In the genomic region with DNA sequence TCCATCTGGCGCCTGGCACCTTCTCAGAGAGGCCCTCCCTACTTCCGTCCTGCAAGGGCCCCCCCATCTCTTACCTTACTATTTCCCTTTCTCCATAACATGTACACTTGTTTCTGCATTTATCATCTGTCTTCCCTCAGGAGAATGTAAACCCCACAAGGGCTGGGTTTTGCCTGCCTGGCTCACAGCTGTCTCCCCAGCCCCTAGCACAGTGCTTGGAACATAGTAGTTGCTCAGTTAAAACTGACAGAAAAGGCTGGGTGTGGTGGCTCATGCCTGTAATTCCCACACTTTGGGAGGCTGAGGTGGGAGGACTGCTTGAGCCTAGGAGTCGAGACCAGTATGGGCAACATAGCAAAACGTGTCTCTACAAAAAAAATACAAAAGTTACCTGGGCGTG, we compare ENCODE assay signal across 15 cellular contexts. TPM values are rescaled to one million over a fixed set of nuclear protein-coding genes. Genes with fewer than 3 reads are reported as not detected.
A peak's percentile ranks its signal among the peaks of the same experiment; 100 is the strongest.
DNase-seq lines count a peak whose midpoint lies in the region; ATAC-seq and TF ChIP-seq lines count a peak whose summit lies in the region.
"Had no signal": no experiment of that assay in that cellular context is flagged by ENCODE, and none has a peak within 500 bp of the region (broad histone marks: within the 10 kb centered on the region; RNA-seq: fewer than 3 reads in every experiment).

No MANE protein-coding gene starts in this region.

- intact Hi-C loops in MCF 10A (cut with micrococcal nuclease) = no loop called here
- intact Hi-C loops in breast epithelium (cut with DNase I; ENCODE audit: low total_unique reads) = no loop called here
- intact Hi-C loops in naive thymus-derived CD4-positive, alpha-beta T cell (cut with micrococcal nuclease) = no loop called here

- H3K4me1 ChIP-seq in breast epithelium (no peaks in the 10 kb centered on the region), HEK293 (ENCODE audit: control insufficient read depth, insufficient read depth, low read length) (no peaks in the 10 kb centered on the region)
- H3K4me1 ChIP-seq in CD4-positive, CD25-positive, alpha-beta regulatory T cell (ENCODE audit: control insufficient read depth, insufficient read depth, low read length, poor library complexity, severe bottlenecking) = peaks cover 25% of the 10 kb centered on the region
- peaks cover 8 to 44% of the 10 kb centered on the region in 2 donors for H3K4me1 ChIP-seq in naive thymus-derived CD4-positive, alpha-beta T cell (ENCODE audit: control insufficient read depth in 2 of 2, insufficient read depth in 2 of 2, low read length in 2 of 2)
- H3K4me1 ChIP-seq: SJCRH30 had no signal

- H3K27ac ChIP-seq in breast epithelium = no peak overlapping the region
- H3K27ac ChIP-seq in CD4-positive, CD25-positive, alpha-beta regulatory T cell (ENCODE audit: insufficient read depth, low read length, poor library complexity, severe bottlenecking) = no peak overlapping the region
- no peak overlapping the region for H3K27ac ChIP-seq in HEK293 (ENCODE audit: extremely low read depth, low read depth, low read length)
- H3K27ac ChIP-seq in naive thymus-derived CD4-positive, alpha-beta T cell (ENCODE audit: low read depth, low read length) = peak overlapping the region; percentile 43
- H3K27ac ChIP-seq: A549, SJCRH30 had no signal

- CTCF ChIA-PET in MCF 10A (lab: Yijun Ruan, JAX) (interaction anchor here (0.6 kb wide), 1 partner anchor 40 kb away, joined by 3 read pairs; no protein-coding TSS in a partner anchor), HEK293 (lab: Yijun Ruan, JAX) (interaction anchor here (0.5 to 0.9 kb wide), 3 partner anchors 20 to 1359 kb away, joined by 3 to 5 read pairs (median 3); no protein-coding TSS in a partner anchor)
- CTCF ChIA-PET in naive thymus-derived CD4-positive, alpha-beta T cell (lab: Charles Lee) = interaction anchor here (0.7 kb wide), 1 partner anchor 43 kb away, joined by 3 read pairs; no protein-coding TSS in a partner anchor

- no peaks in the 10 kb centered on the region for H3K27me3 ChIP-seq in breast epithelium
- H3K27me3 ChIP-seq in CD4-positive, CD25-positive, alpha-beta regulatory T cell (ENCODE audit: control insufficient read depth, insufficient read depth, low read length) = no peaks in the 10 kb centered on the region
- H3K27me3 ChIP-seq in naive thymus-derived CD4-positive, alpha-beta T cell (ENCODE audit: control insufficient read depth in 2 of 2, insufficient read depth in 2 of 2, low read length in 2 of 2) = no peaks in the 10 kb centered on the region
- H3K27me3 ChIP-seq: SJCRH30 had no signal

- H3K4me1 Mint-ChIP-seq in MCF 10A (ENCODE audit: insufficient read depth, unreplicated experiment) = peaks cover 21% of the 10 kb centered on the region
- peaks cover 9 to 47% (median 30%) of the 10 kb centered on the region in 4 donors for H3K4me1 Mint-ChIP-seq in CD4-positive, CD25-positive, alpha-beta regulatory T cell
- peaks cover 28 to 56% (median 44%) of the 10 kb centered on the region in 7 donors for H3K4me1 Mint-ChIP-seq in naive thymus-derived CD4-positive, alpha-beta T cell

- no TSS peak for BruUV-seq in MCF 10A (replicated peaks; lab: Mats Ljungman, UMichigan)

- H3K4me3 ChIP-seq in breast epithelium = no peak overlapping the region
- H3K4me3 ChIP-seq in CD4-positive, CD25-positive, alpha-beta regulatory T cell (ENCODE audit: low read depth, low read length) = no peak overlapping the region
- no peak overlapping the region for H3K4me3 ChIP-seq in HEK293 (ENCODE audit: low read depth, low read length)
- no peak overlapping the region for H3K4me3 ChIP-seq in naive thymus-derived CD4-positive, alpha-beta T cell (ENCODE audit: low read length)
- H3K4me3 ChIP-seq: A549, SJCRH30 had no signal

- H3K36me3 Mint-ChIP-seq in MCF 10A (ENCODE audit: insufficient read depth, unreplicated experiment) = no peaks in the 10 kb centered on the region
- no peaks in the 10 kb centered on the region for H3K36me3 Mint-ChIP-seq in CD4-positive, CD25-positive, alpha-beta regulatory T cell
- H3K36me3 Mint-ChIP-seq in naive thymus-derived CD4-positive, alpha-beta T cell = no peaks in the 10 kb centered on the region

- H3K27ac Mint-ChIP-seq in MCF 10A (ENCODE audit: low read depth, unreplicated experiment) = peak overlapping the region; percentile 13
- H3K27ac Mint-ChIP-seq in CD4-positive, CD25-positive, alpha-beta regulatory T cell = peak overlapping the region in 2 of 3 donors; percentile 76 to 86
- H3K27ac Mint-ChIP-seq in naive thymus-derived CD4-positive, alpha-beta T cell = peak overlapping the region in 8 of 9 donors; percentile 79 to 97 (median 94)
- H3K27ac Mint-ChIP-seq: CD14-positive monocyte had no signal

- no peak for DNase-seq in MCF 10A (ENCODE audit: unreplicated experiment)
- DNase-seq in breast epithelium (ENCODE audit: low spot score in 2 of 2) = no peak
- DNase-seq in CD4-positive, CD25-positive, alpha-beta regulatory T cell = no peak
- DNase-seq in naive thymus-derived CD4-positive, alpha-beta T cell = no peak
- no peak for DNase-seq in AG20443 (ENCODE audit: low spot score)
- DNase-seq: Kasumi-1, MV-4-11, NCI-H2029 treated with DMSO at 0.1 percent for 48 hours, NCI-H2227 treated with DMSO at 0.1 percent for 48 hours, SJCRH30 had no signal

- no peaks in the 10 kb centered on the region for H3K9me3 Mint-ChIP-seq in MCF 10A (ENCODE audit: unreplicated experiment)
- H3K9me3 Mint-ChIP-seq in CD4-positive, CD25-positive, alpha-beta regulatory T cell = no peaks in the 10 kb centered on the region
- no peaks in the 10 kb centered on the region for H3K9me3 Mint-ChIP-seq in naive thymus-derived CD4-positive, alpha-beta T cell

- TF ChIP-seq POLR2A in breast epithelium (IDR thresholded peaks at IDR 0.05) = no peak

- no peak for ATAC-seq in CD4-positive, CD25-positive, alpha-beta regulatory T cell (ENCODE audit: low read depth in 2 of 2)
- ATAC-seq in naive thymus-derived CD4-positive, alpha-beta T cell = no peak
- ATAC-seq in GM21717 (IDR thresholded peaks at IDR 0.05; ENCODE audit: unreplicated experiment) = no peak
- ATAC-seq: A549, SK-N-SH treated with all-trans-retinoic acid at 6 μM for 48 hours had no signal

- H3K36me3 ChIP-seq in breast epithelium (no peaks in the 10 kb centered on the region), HEK293 (ENCODE audit: control insufficient read depth in 2 of 2, insufficient read depth in 1 of 2, low read length in 2 of 2) (no peaks in the 10 kb centered on the region)
- no peaks in the 10 kb centered on the region for H3K36me3 ChIP-seq in CD4-positive, CD25-positive, alpha-beta regulatory T cell (ENCODE audit: control insufficient read depth, insufficient read depth, low read length)
- no peaks in the 10 kb centered on the region for H3K36me3 ChIP-seq in naive thymus-derived CD4-positive, alpha-beta T cell (ENCODE audit: control insufficient read depth in 2 of 3, insufficient read depth in 3 of 3, low read length in 3 of 3)
- H3K36me3 ChIP-seq: SJCRH30 had no signal

- H3K27me3 Mint-ChIP-seq in MCF 10A (ENCODE audit: insufficient read depth, unreplicated experiment) = no peaks in the 10 kb centered on the region
- H3K27me3 Mint-ChIP-seq in CD4-positive, CD25-positive, alpha-beta regulatory T cell = peaks cover 4% of the 10 kb centered on the region
- no peaks in the 10 kb centered on the region for H3K27me3 Mint-ChIP-seq in naive thymus-derived CD4-positive, alpha-beta T cell

- H3K4me3 Mint-ChIP-seq in MCF 10A (ENCODE audit: unreplicated experiment) = no peak overlapping the region
- no peak overlapping the region for H3K4me3 Mint-ChIP-seq in CD4-positive, CD25-positive, alpha-beta regulatory T cell
- peak overlapping the region in 3 of 10 donors; percentile 19 to 80 (median 21) for H3K4me3 Mint-ChIP-seq in naive thymus-derived CD4-positive, alpha-beta T cell
- H3K4me3 Mint-ChIP-seq: CD14-positive monocyte had no signal

- TF ChIP-seq CTCF in MCF 10A (IDR thresholded peaks at IDR 0.05; ENCODE audit: unreplicated experiment) (no peak), breast epithelium (IDR thresholded peaks at IDR 0.05) (no peak), HEK293 (tag by site-specific recombination; IDR thresholded peaks at IDR 0.05) (no peak)

- POLR2A ChIA-PET in MCF 10A (lab: Yijun Ruan, JAX) = no interaction called here
- POLR2A ChIA-PET in HEK293 (lab: Yijun Ruan, JAX) = no interaction called here
- POLR2A ChIA-PET in naive thymus-derived CD4-positive, alpha-beta T cell (lab: Charles Lee) = interaction anchor here (1.4 to 1.5 kb wide), 2 partner anchors 9 kb away, joined by 3 to 4 read pairs; no protein-coding TSS in a partner anchor

- H3K9me3 ChIP-seq in breast epithelium = no peaks in the 10 kb centered on the region
- H3K9me3 ChIP-seq in CD4-positive, CD25-positive, alpha-beta regulatory T cell (ENCODE audit: control insufficient read depth in 2 of 2, low read length in 2 of 2) = no peaks in the 10 kb centered on the region
- no peaks in the 10 kb centered on the region for H3K9me3 ChIP-seq in HEK293 (ENCODE audit: control insufficient read depth, insufficient read depth, low read depth, low read length)
- no peaks in the 10 kb centered on the region for H3K9me3 ChIP-seq in naive thymus-derived CD4-positive, alpha-beta T cell (ENCODE audit: control insufficient read depth in 2 of 3, low read length in 3 of 3)
- H3K9me3 ChIP-seq: A549, SJCRH30 had no signal

RNA-seq across cellular contexts. Expression of a gene that starts 5.7 kb away (rescaled TPM):
- total RNA-seq in MCF 10A (2022) (1.9 and 5.8 TPM in 2 replicates), breast epithelium (10 to 100 TPM; 16.4 to 68.3 (median 18.7) TPM)
- total RNA-seq in CD4-positive, CD25-positive, alpha-beta regulatory T cell = 27.5 TPM
- 10 to 100 TPM; 14.5 to 31.2 (median 23.8) TPM for polyA plus RNA-seq in CD4-positive, CD25-positive, alpha-beta regulatory T cell
- total RNA-seq in naive thymus-derived CD4-positive, alpha-beta T cell = 10 to 100 TPM; 17.0 to 86.8 (median 34.4) TPM
- polyA plus RNA-seq in naive thymus-derived CD4-positive, alpha-beta T cell = 10 to 100 TPM; 21.3 to 34.3 TPM

Comparison
In these comparisons a context has a peak if more than half of its experiments do, and no peak if none do; other contexts are left out.
1. H3K27ac Mint-ChIP-seq: peak in every context shown above with its lines; median percentile 94 in naive thymus-derived CD4-positive, alpha-beta T cell; 81 in CD4-positive, CD25-positive, alpha-beta regulatory T cell; 13 in MCF 10A.